In the genomic region with DNA sequence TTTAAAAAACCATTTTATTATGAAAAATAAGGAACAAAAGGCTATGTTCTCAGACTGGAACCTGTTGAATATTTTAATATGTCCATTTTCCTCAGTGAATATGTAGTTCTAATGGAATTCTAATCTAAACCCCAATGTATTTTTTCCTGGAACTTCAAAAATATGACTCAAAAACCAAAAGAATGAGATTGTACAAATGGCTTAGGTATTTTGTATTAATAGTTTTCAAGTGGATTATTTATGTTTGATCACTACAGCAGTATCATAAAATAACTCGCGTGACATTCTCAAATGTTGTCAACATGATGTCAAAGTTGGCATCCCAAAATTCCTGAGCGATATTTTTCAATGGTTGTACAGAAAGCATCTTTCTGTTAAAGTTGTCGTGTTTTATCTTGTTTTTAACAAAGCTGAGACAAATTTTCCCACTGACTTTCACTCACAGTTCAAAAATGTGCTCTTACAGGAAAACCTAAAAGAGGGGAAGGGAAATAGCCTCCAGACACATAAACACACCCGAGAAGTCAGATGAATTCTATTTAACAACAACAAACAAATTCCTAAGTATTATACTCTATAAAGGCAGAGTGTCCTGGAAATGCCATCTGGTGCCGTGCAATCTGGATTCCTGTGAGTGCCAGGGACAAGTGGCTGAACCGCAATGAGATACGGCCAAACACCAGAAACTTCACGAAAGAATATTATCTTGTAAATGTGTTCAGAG, we compare ENCODE assay signal across 1 cellular context.
TF ChIP-seq lines count a peak whose summit lies in the region.

No MANE protein-coding gene starts in this region.

TF ChIP-seq in K562, 482 proteins besides CTCF, POLR2A, EP300 and RAD21:
- TF ChIP-seq HMG20A (CRISPR knock-in tag; conservative IDR thresholded peaks at IDR 0.05) (no peak), STAT5B (CRISPR knock-in tag; IDR thresholded peaks at IDR 0.05) (no peak), MAFG (tag; conservative IDR thresholded peaks at IDR 0.05) (no peak)
TF ChIP-seq in K562: peak in this region for 0.
